Comparison of ENCODE assay signal across 29 cellular contexts in genomic region chr10:89306019-89306418, GRCh38.
"Had no signal": no experiment of that assay in that cellular context is flagged by ENCODE, and none has a peak within 500 bp of the region (broad histone marks: within the 10 kb centered on the region; RNA-seq: fewer than 3 reads in every experiment).

No MANE protein-coding gene starts in this region.

- H3K27me3 Mint-ChIP-seq: activated CD4-positive, alpha-beta T cell treated with anti-CD3 and anti-CD28 coated beads, Interleukin-2, amount 10 ng/mL, durations not matched to agents 7 days and 5 days; brain had no signal

- H3K27ac Mint-ChIP-seq: activated CD4-positive, alpha-beta T cell treated with anti-CD3 and anti-CD28 coated beads, Interleukin-2, amount 10 ng/mL, durations not matched to agents 7 days and 5 days; activated CD8-positive, alpha-beta T cell treated with anti-CD3 and anti-CD28 coated beads, Interleukin-2, amount 10 ng/mL, durations not matched to agents 7 days and 5 days; activated naive CD4-positive, alpha-beta T cell treated with anti-CD3 and anti-CD28 coated beads for 36 hours; activated naive CD4-positive, alpha-beta T cell treated with anti-CD3 and anti-CD28 coated beads, Interleukin-2, amount 50 U/mL, for 72 hours; activated T-helper 1 cell treated with anti-CD3 and anti-CD28 coated beads, Interleukin-12 subunit alpha, Interleukin-12 subunit beta, Interleukin-2, Interleukin-4 antibody, amounts not matched to agents 30 ng/mL and 10 ng/mL and 1 ng/mL, durations not matched to agents 14 hours and 24 hours and 36 hours; brain; T-helper 1 cell treated with Interleukin-12 subunit alpha and Interleukin-12 subunit beta and Interleukin-4 antibody, amounts not matched to agents 30 μg/mL and 1 μg/mL, for 36 hours; T-helper 2 cell treated with Interferon-gamma antibody and Interleukin-4, amounts not matched to agents 5 μg/mL and 100 μg/mL, for 36 hours had no signal

- H3K9ac ChIP-seq: SK-N-SH had no signal

- H3K27ac ChIP-seq: adrenal gland, Peyer's patch, SJSA1 had no signal

- H3K36me3 ChIP-seq: MG63, SJSA1 had no signal

- H3K9me3 Mint-ChIP-seq: activated T-helper 1 cell treated with anti-CD3 and anti-CD28 coated beads, Interleukin-12 subunit alpha, Interleukin-12 subunit beta, Interleukin-2, Interleukin-4 antibody, amounts not matched to agents 30 ng/mL and 10 ng/mL and 1 ng/mL, durations not matched to agents 14 hours and 24 hours and 36 hours; T-helper 1 cell treated with Interleukin-12 subunit alpha and Interleukin-12 subunit beta and Interleukin-4 antibody, amounts not matched to agents 30 μg/mL and 1 μg/mL, for 36 hours; T-helper 2 cell treated with Interferon-gamma antibody and Interleukin-4, amounts not matched to agents 5 μg/mL and 100 μg/mL, for 36 hours had no signal

- H3K4me2 ChIP-seq: SK-N-SH had no signal

- H3K4me3 Mint-ChIP-seq: activated CD4-positive, alpha-beta T cell treated with anti-CD3 and anti-CD28 coated beads, Interleukin-2, amount 10 ng/mL, durations not matched to agents 7 days and 5 days; activated CD8-positive, alpha-beta T cell treated with anti-CD3 and anti-CD28 coated beads, Interleukin-2, amount 10 ng/mL, durations not matched to agents 7 days and 5 days; activated naive CD4-positive, alpha-beta T cell treated with anti-CD3 and anti-CD28 coated beads for 36 hours; activated T-cell treated with anti-CD3 and anti-CD28 coated beads, Interleukin-2, amount 50 U/mL, for 4 hours; activated T-helper 1 cell treated with anti-CD3 and anti-CD28 coated beads, Interleukin-12 subunit alpha, Interleukin-12 subunit beta, Interleukin-2, Interleukin-4 antibody, amounts not matched to agents 30 ng/mL and 10 ng/mL and 1 ng/mL, durations not matched to agents 14 hours and 24 hours and 36 hours; T-helper 1 cell treated with Interleukin-12 subunit alpha and Interleukin-12 subunit beta and Interleukin-4 antibody, amounts not matched to agents 30 μg/mL and 1 μg/mL, for 36 hours; T-helper 2 cell treated with Interferon-gamma antibody and Interleukin-4, amounts not matched to agents 5 μg/mL and 100 μg/mL, for 36 hours had no signal

- DNase-seq: activated CD4-positive, alpha-beta T cell treated with anti-CD3 and anti-CD28 coated beads, Interleukin-2, amount 10 ng/mL, durations not matched to agents 7 days and 5 days; activated CD4-positive, alpha-beta T cell treated with anti-CD3 and anti-CD28 coated beads, Interleukin-2, amount 50 U/mL, for 48 hours; activated CD8-positive, alpha-beta T cell treated with anti-CD3 and anti-CD28 coated beads, Interleukin-2, amount 10 ng/mL, durations not matched to agents 7 days and 5 days; activated gamma-delta T cell treated with Interleukin-2 at 50 U/mL for 16 hours; activated naive CD4-positive, alpha-beta T cell treated with anti-CD3 and anti-CD28 coated beads for 36 hours; activated T-cell treated with anti-CD3 and anti-CD28 coated beads for 4 hours; activated T-cell treated with anti-CD3 and anti-CD28 coated beads, Interleukin-2, amount 50 U/mL, for 4 hours; adrenal gland; anterior cingulate cortex; caudate nucleus; Kasumi-1; MG63; NCI-H1048; NCI-H1105 treated with DMSO at 0.1 percent for 48 hours; NCI-H1436; NCI-H1694; NCI-H1930; NCI-H345; NCI-H524 treated with DMSO at 0.1 percent for 48 hours; Peyer's patch; RPMI8226; SHP77 treated with DMSO at 0.1 percent for 48 hours; SK-N-SH had no signal

- H3K27me3 ChIP-seq: adrenal gland, MG63, Peyer's patch, SJSA1 had no signal

- H3K9me3 ChIP-seq: adrenal gland, MG63, Peyer's patch, SJSA1, SK-N-SH had no signal

- ATAC-seq: activated CD8-positive, alpha-beta T cell treated with anti-CD3 and anti-CD28 coated beads, Interleukin-2, amount 10 ng/mL, durations not matched to agents 7 days and 5 days; activated naive CD4-positive, alpha-beta T cell treated with anti-CD3 and anti-CD28 coated beads, Interleukin-2, amount 50 U/mL, for 72 hours; activated T-cell treated with anti-CD3 and anti-CD28 coated beads, Interleukin-2, amount 50 U/mL, for 4 hours had no signal

- H3K4me3 ChIP-seq: adrenal gland, MG63, Peyer's patch, SJSA1 had no signal
